In the genomic region with DNA sequence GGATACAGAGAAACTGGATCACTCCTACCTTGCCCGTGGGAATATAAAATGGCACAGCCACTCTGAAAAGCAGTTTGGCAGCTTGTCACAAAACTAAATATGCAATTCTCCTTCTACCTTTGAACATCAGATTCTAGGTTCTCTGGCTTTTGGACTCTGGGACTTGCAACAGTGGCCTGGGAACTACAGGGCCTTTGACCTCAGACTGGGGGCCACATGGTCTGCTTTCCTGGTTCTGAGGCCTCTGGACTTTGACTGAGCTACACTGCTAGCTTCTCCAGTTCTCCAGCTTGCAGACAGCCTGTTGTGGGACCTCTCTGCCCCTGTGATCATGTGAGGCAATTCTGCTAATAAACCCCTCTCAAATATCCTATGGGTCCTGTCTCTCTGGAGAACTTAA, we compare ENCODE assay signal across 5 cellular contexts.
"Had no signal": no experiment of that assay in that cellular context is flagged by ENCODE, and none has a peak within 500 bp of the region (broad histone marks: within the 10 kb centered on the region; RNA-seq: fewer than 3 reads in every experiment).

No MANE protein-coding gene starts in this region.

- DNase-seq: HFFc6, KBM-7 had no signal

- H3K4me3 ChIP-seq: GM23338, HAP-1 had no signal

- ATAC-seq: GM23338, HCT116 had no signal

- H3K4me1 ChIP-seq: HAP-1 had no signal

- H2AFZ ChIP-seq: GM23338 had no signal

- H3K9me3 ChIP-seq: HAP-1 had no signal

- H3K4me2 ChIP-seq: GM23338 had no signal

- H3K36me3 ChIP-seq: HAP-1 had no signal
